In the genomic region with DNA sequence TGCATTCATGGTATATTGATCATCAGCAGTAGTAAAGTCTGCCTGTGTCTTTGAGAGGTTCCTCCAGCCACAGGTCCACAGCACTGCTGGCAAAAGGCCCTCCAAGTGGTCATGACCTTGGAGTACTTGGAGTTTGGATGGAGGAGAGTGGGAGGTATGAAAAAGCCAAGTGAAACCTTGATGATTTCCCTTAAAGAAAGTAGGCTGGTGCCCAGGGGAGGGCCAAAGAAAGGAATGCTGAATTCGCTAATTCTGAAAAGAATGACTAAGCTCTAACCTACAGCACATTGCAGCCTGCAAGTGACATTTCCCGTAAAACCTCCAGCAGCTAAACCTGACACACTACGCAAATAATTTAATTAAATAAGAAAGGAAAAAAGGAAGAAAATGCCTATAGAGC, we compare ENCODE assay signal across 10 cellular contexts.
DNase-seq lines count a peak whose midpoint lies in the region; ATAC-seq lines count a peak whose summit lies in the region.
"Had no signal": no experiment of that assay in that cellular context is flagged by ENCODE, and none has a peak within 500 bp of the region (broad histone marks: within the 10 kb centered on the region; RNA-seq: fewer than 3 reads in every experiment).

No MANE protein-coding gene starts in this region.

- peak; percentile 47 to 62 for ATAC-seq in activated T-cell treated with anti-CD3 and anti-CD28 coated beads, Interleukin-2, amount 50 U/mL, for 72 hours (replicated peaks in 1 of 2)
- no peak for ATAC-seq in GM21423 (IDR thresholded peaks at IDR 0.05; ENCODE audit: unreplicated experiment)

- H3K36me3 Mint-ChIP-seq in activated T-cell treated with anti-CD3 and anti-CD28 coated beads, Interleukin-2, amount 50 U/mL, for 72 hours (ENCODE audit: insufficient read depth in 2 of 2), result peaks cover 15 to 18% of the 10 kb centered on the region in 2 donors

- DNase-seq in H4 (ENCODE audit: low spot score) (peak; percentile 25), glomerular visceral epithelial cell (ENCODE audit: extremely low spot score) (peak; percentile 49), mucosa of gallbladder (ENCODE audit: low spot score) (no peak), NCI-H2171 (lab: John Stamatoyannopoulos, UW) (no peak), medulla oblongata (ENCODE audit: extremely low spot score) (no peak)
- peak in 1 of 2 donors; percentile 36 for DNase-seq in activated T-cell treated with anti-CD3 and anti-CD28 coated beads, Interleukin-2, amount 50 U/mL, for 72 hours
- DNase-seq: immature natural killer cell, NCI-H1417 had no signal

- no peaks in the 10 kb centered on the region for H3K27me3 Mint-ChIP-seq in activated T-cell treated with anti-CD3 and anti-CD28 coated beads, Interleukin-2, amount 50 U/mL, for 72 hours (ENCODE audit: low read depth)

- no peaks in the 10 kb centered on the region for H3K36me3 ChIP-seq in ACC112 (ENCODE audit: insufficient read depth, low read length)

- no peak overlapping the region for H3K27ac ChIP-seq in ACC112 (ENCODE audit: low read depth, low read length)

- peak overlapping the region; percentile 27; the same call in 1 of the 2 replicates for H3K4me3 ChIP-seq in ACC112 (ENCODE audit: low read depth, low read length)

- H3K79me2 ChIP-seq in ACC112 (ENCODE audit: control insufficient read depth, insufficient read depth, low read length, unreplicated experiment), result no peaks in the 10 kb centered on the region

- H3K4me1 ChIP-seq in ACC112 (ENCODE audit: control insufficient read depth, insufficient read depth, low read length, unreplicated experiment), result peaks cover 22% of the 10 kb centered on the region

- H3K4me3 Mint-ChIP-seq in activated T-cell treated with anti-CD3 and anti-CD28 coated beads, Interleukin-2, amount 50 U/mL, for 72 hours, result peak overlapping the region; percentile 68 to 91

- peaks cover 11 to 12% of the 10 kb centered on the region in 2 donors for H3K9me3 Mint-ChIP-seq in activated T-cell treated with anti-CD3 and anti-CD28 coated beads, Interleukin-2, amount 50 U/mL, for 72 hours

- H2AFZ ChIP-seq in ACC112 (ENCODE audit: low read length, unreplicated experiment), result no peak overlapping the region

- no peaks in the 10 kb centered on the region for H3K27me3 ChIP-seq in ACC112 (ENCODE audit: insufficient read depth, low read length)

- peaks cover 52% of the 10 kb centered on the region for H3K4me1 Mint-ChIP-seq in activated T-cell treated with anti-CD3 and anti-CD28 coated beads, Interleukin-2, amount 50 U/mL, for 72 hours (ENCODE audit: low read depth)

- peak overlapping the region; percentile 100 for H3K27ac Mint-ChIP-seq in activated T-cell treated with anti-CD3 and anti-CD28 coated beads, Interleukin-2, amount 50 U/mL, for 72 hours

Comparison
In these comparisons a context has a peak if more than half of its experiments do, and no peak if none do; other contexts are left out.
1. DNase-seq: peak in H4 (single experiment) and glomerular visceral epithelial cell (single experiment); none in mucosa of gallbladder (single experiment), NCI-H2171 (single experiment) and medulla oblongata (single experiment).